ENCODE assay signal across 1 cellular context in genomic region chrX:45621356-45622041, GRCh38.
TF ChIP-seq lines count a peak whose summit lies in the region.

No MANE protein-coding gene starts in this region.

TF ChIP-seq in GM12878, 131 proteins besides CTCF, POLR2A, EP300 and RAD21 (continued from another document):
- TF ChIP-seq, protein P1, sequence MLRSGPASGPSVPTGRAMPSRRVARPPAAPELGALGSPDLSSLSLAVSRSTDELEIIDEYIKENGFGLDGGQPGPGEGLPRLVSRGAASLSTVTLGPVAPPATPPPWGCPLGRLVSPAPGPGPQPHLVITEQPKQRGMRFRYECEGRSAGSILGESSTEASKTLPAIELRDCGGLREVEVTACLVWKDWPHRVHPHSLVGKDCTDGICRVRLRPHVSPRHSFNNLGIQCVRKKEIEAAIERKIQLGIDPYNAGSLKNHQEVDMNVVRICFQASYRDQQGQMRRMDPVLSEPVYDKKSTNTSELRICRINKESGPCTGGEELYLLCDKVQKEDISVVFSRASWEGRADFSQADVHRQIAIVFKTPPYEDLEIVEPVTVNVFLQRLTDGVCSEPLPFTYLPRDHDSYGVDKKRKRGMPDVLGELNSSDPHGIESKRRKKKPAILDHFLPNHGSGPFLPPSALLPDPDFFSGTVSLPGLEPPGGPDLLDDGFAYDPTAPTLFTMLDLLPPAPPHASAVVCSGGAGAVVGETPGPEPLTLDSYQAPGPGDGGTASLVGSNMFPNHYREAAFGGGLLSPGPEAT (IDR thresholded peaks at IDR 0.05; ENCODE audit: low read depth) = no peak
- TF ChIP-seq, protein P2, sequence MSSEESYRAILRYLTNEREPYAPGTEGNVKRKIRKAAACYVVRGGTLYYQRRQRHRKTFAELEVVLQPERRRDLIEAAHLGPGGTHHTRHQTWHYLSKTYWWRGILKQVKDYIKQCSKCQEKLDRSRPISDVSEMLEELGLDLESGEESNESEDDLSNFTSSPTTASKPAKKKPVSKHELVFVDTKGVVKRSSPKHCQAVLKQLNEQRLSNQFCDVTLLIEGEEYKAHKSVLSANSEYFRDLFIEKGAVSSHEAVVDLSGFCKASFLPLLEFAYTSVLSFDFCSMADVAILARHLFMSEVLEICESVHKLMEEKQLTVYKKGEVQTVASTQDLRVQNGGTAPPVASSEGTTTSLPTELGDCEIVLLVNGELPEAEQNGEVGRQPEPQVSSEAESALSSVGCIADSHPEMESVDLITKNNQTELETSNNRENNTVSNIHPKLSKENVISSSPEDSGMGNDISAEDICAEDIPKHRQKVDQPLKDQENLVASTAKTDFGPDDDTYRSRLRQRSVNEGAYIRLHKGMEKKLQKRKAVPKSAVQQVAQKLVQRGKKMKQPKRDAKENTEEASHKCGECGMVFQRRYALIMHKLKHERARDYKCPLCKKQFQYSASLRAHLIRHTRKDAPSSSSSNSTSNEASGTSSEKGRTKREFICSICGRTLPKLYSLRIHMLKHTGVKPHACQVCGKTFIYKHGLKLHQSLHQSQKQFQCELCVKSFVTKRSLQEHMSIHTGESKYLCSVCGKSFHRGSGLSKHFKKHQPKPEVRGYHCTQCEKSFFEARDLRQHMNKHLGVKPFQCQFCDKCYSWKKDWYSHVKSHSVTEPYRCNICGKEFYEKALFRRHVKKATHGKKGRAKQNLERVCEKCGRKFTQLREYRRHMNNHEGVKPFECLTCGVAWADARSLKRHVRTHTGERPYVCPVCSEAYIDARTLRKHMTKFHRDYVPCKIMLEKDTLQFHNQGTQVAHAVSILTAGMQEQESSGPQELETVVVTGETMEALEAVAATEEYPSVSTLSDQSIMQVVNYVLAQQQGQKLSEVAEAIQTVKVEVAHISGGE (CRISPR knock-in tag; IDR thresholded peaks at IDR 0.05) = no peak
- TF ChIP-seq ATF7 (IDR thresholded peaks at IDR 0.05; ENCODE audit: low read depth) = no peak
- TF ChIP-seq MAX (IDR thresholded peaks at IDR 0.05; ENCODE audit: low read depth, low read length) = no peak
- TF ChIP-seq MYB (IDR thresholded peaks at IDR 0.05; ENCODE audit: borderline replicate concordance, low read depth, low read length) = no peak
- TF ChIP-seq, protein P3, sequence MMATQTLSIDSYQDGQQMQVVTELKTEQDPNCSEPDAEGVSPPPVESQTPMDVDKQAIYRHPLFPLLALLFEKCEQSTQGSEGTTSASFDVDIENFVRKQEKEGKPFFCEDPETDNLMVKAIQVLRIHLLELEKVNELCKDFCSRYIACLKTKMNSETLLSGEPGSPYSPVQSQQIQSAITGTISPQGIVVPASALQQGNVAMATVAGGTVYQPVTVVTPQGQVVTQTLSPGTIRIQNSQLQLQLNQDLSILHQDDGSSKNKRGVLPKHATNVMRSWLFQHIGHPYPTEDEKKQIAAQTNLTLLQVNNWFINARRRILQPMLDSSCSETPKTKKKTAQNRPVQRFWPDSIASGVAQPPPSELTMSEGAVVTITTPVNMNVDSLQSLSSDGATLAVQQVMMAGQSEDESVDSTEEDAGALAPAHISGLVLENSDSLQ (IDR thresholded peaks at IDR 0.05) = no peak
- no peak for TF ChIP-seq CHD2 (IDR thresholded peaks at IDR 0.05; ENCODE audit: borderline replicate concordance, low read depth, low read length)
- no peak for TF ChIP-seq CEBPZ (IDR thresholded peaks at IDR 0.05; ENCODE audit: low read depth, low read length)
- no peak for TF ChIP-seq RBBP5 (conservative IDR thresholded peaks at IDR 0.05)
- no peak for TF ChIP-seq ZNF592 (IDR thresholded peaks at IDR 0.05)
- TF ChIP-seq, protein P4, sequence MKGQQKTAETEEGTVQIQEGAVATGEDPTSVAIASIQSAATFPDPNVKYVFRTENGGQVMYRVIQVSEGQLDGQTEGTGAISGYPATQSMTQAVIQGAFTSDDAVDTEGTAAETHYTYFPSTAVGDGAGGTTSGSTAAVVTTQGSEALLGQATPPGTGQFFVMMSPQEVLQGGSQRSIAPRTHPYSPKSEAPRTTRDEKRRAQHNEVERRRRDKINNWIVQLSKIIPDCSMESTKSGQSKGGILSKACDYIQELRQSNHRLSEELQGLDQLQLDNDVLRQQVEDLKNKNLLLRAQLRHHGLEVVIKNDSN (IDR thresholded peaks at IDR 0.05; ENCODE audit: borderline replicate concordance, extremely low read length, insufficient read depth, low read depth, low read length) = no peak
- TF ChIP-seq SREBF2 (IDR thresholded peaks at IDR 0.05; ENCODE audit: low read length) = no peak
- TF ChIP-seq, protein P5, sequence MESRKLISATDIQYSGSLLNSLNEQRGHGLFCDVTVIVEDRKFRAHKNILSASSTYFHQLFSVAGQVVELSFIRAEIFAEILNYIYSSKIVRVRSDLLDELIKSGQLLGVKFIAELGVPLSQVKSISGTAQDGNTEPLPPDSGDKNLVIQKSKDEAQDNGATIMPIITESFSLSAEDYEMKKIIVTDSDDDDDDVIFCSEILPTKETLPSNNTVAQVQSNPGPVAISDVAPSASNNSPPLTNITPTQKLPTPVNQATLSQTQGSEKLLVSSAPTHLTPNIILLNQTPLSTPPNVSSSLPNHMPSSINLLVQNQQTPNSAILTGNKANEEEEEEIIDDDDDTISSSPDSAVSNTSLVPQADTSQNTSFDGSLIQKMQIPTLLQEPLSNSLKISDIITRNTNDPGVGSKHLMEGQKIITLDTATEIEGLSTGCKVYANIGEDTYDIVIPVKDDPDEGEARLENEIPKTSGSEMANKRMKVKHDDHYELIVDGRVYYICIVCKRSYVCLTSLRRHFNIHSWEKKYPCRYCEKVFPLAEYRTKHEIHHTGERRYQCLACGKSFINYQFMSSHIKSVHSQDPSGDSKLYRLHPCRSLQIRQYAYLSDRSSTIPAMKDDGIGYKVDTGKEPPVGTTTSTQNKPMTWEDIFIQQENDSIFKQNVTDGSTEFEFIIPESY (IDR thresholded peaks at IDR 0.05) = no peak
- peak; percentile 71 for TF ChIP-seq RUNX3 (IDR thresholded peaks at IDR 0.05; ENCODE audit: low read length)
- no peak for TF ChIP-seq MEF2A (IDR thresholded peaks at IDR 0.05; ENCODE audit: insufficient read depth, low read depth, low read length)
- TF ChIP-seq ATF2 (IDR thresholded peaks at IDR 0.05; ENCODE audit: low read length) = peak; percentile 51; the same call in 1 of the 2 replicates
- TF ChIP-seq, protein P6, sequence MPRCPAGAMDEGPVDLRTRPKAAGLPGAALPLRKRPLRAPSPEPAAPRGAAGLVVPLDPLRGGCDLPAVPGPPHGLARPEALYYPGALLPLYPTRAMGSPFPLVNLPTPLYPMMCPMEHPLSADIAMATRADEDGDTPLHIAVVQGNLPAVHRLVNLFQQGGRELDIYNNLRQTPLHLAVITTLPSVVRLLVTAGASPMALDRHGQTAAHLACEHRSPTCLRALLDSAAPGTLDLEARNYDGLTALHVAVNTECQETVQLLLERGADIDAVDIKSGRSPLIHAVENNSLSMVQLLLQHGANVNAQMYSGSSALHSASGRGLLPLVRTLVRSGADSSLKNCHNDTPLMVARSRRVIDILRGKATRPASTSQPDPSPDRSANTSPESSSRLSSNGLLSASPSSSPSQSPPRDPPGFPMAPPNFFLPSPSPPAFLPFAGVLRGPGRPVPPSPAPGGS (IDR thresholded peaks at IDR 0.05; ENCODE audit: borderline replicate concordance, insufficient read depth, low read depth, low read length, poor library complexity, severe bottlenecking) = no peak
- TF ChIP-seq JUND (IDR thresholded peaks at IDR 0.05; ENCODE audit: low read depth, low read length) = no peak
- TF ChIP-seq ETV6 (conservative IDR thresholded peaks at IDR 0.05 in 1 of 2, IDR thresholded peaks at IDR 0.05 in 1 of 2; ENCODE audit: borderline replicate concordance in 1 of 2, low read depth in 1 of 2) = peak in 1 of 2 experiments; percentile 69; a peak in 2 of 4 replicates
- TF ChIP-seq IKZF2 (IDR thresholded peaks at IDR 0.05) = peak in 1 of 2 experiments; percentile 16; a peak in 1 of 4 replicates
- TF ChIP-seq, protein P7, sequence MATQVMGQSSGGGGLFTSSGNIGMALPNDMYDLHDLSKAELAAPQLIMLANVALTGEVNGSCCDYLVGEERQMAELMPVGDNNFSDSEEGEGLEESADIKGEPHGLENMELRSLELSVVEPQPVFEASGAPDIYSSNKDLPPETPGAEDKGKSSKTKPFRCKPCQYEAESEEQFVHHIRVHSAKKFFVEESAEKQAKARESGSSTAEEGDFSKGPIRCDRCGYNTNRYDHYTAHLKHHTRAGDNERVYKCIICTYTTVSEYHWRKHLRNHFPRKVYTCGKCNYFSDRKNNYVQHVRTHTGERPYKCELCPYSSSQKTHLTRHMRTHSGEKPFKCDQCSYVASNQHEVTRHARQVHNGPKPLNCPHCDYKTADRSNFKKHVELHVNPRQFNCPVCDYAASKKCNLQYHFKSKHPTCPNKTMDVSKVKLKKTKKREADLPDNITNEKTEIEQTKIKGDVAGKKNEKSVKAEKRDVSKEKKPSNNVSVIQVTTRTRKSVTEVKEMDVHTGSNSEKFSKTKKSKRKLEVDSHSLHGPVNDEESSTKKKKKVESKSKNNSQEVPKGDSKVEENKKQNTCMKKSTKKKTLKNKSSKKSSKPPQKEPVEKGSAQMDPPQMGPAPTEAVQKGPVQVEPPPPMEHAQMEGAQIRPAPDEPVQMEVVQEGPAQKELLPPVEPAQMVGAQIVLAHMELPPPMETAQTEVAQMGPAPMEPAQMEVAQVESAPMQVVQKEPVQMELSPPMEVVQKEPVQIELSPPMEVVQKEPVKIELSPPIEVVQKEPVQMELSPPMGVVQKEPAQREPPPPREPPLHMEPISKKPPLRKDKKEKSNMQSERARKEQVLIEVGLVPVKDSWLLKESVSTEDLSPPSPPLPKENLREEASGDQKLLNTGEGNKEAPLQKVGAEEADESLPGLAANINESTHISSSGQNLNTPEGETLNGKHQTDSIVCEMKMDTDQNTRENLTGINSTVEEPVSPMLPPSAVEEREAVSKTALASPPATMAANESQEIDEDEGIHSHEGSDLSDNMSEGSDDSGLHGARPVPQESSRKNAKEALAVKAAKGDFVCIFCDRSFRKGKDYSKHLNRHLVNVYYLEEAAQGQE (IDR thresholded peaks at IDR 0.05; ENCODE audit: low read depth, low read length) = no peak
- TF ChIP-seq NFIC (IDR thresholded peaks at IDR 0.05; ENCODE audit: low read depth, low read length) = peak; percentile 80
